In the genomic region with DNA sequence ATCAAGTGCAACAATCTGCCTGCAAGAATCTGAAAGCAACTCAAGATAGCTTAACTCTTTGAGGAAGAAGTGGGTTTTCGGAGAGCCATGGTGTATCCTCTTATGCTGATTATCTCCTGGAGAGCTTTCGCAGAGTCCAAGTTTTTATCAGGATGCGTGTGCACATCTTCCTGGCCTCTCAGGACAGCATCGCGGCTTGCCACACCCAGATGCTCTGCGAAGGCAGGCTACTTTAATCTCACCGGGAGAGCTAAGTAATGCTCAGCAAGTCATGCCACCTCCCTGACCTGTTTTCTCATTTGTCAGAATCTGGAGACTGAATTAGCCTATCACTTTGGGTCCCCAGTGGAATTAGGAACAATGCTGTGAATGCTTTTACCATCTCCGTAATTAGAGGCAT, we compare ENCODE assay signal across 18 cellular contexts. TPM values are rescaled to one million over a fixed set of nuclear protein-coding genes. Genes with fewer than 3 reads are reported as not detected.
DNase-seq lines count a peak whose midpoint lies in the region; ATAC-seq, FAIRE-seq and TF ChIP-seq lines count a peak whose summit lies in the region.
"Had no signal": no experiment of that assay in that cellular context is flagged by ENCODE, and none has a peak within 500 bp of the region (broad histone marks: within the 10 kb centered on the region; RNA-seq: fewer than 3 reads in every experiment).

No MANE protein-coding gene starts in this region.

- no peaks in the 10 kb centered on the region for H3K79me2 ChIP-seq in neural progenitor cell (ENCODE audit: low read depth)

- peaks cover 4% of the 10 kb centered on the region for H3K36me3 ChIP-seq in Caco-2 (ENCODE audit: control insufficient read depth, insufficient read depth, low read length)
- H3K36me3 ChIP-seq in colonic mucosa = no peaks in the 10 kb centered on the region
- no peaks in the 10 kb centered on the region for H3K36me3 ChIP-seq in neural progenitor cell

- CTCF ChIA-PET in Caco-2 (lab: Charles Lee) = interaction anchor here (1.9 kb wide), 1 partner anchor 12 kb away, joined by 5 read pairs; no protein-coding TSS in a partner anchor

- intact Hi-C loops in Caco-2 (cut with micrococcal nuclease; ENCODE audit: unreplicated experiment) = loop anchor here (10.0 kb wide), 1 partner anchor 406 kb away; no protein-coding TSS in a partner anchor
- intact Hi-C loops in colonic mucosa (cut with DNase I) = no loop called here

- H3K4me3 ChIP-seq in Caco-2 (ENCODE audit: low read depth, low read length) = no peak overlapping the region
- no peak overlapping the region for H3K4me3 ChIP-seq in colonic mucosa
- no peak overlapping the region for H3K4me3 ChIP-seq in neural progenitor cell
- H3K4me3 ChIP-seq: BLaER1 treated with 17β-estradiol and CSF1 and Interleukin-3, amounts not matched to agents 10 nM and 100 nM; GM23338 had no signal

- no peaks in the 10 kb centered on the region for H3K4me1 Mint-ChIP-seq in Caco-2 (ENCODE audit: low read depth, unreplicated experiment)
- H3K4me1 Mint-ChIP-seq in neural progenitor cell = peaks cover 57% of the 10 kb centered on the region

- BruUV-seq in Caco-2 (replicated peaks; lab: Mats Ljungman, UMichigan) = TSS peak; percentile 3

- peaks cover 21% of the 10 kb centered on the region for H3K36me3 Mint-ChIP-seq in Caco-2 (ENCODE audit: insufficient read depth, unreplicated experiment)
- peaks cover 15% of the 10 kb centered on the region for H3K36me3 Mint-ChIP-seq in neural progenitor cell

- peaks cover 16% of the 10 kb centered on the region for H3F3A ChIP-seq in neural progenitor cell (ENCODE audit: low read depth)

- DNase-seq in Caco-2 = peak in 1 of 2 experiments; percentile 32
- no peak for DNase-seq in HTR-8/SVneo (ENCODE audit: insufficient read length, low spot score)
- peak; percentile 4 for DNase-seq in colonic mucosa
- DNase-seq in neural progenitor cell (ENCODE audit: low spot score) = no peak
- DNase-seq in cortex of kidney (lab: John Stamatoyannopoulos, UW) = no peak
- DNase-seq: CD8-positive, alpha-beta T cell; DMS153; DMS79; GDM1; HFFc6 had no signal

- H3K9ac ChIP-seq in colonic mucosa (ENCODE audit: low read depth in 2 of 2, low read length in 2 of 2) (no peak overlapping the region), neural progenitor cell (no peak overlapping the region)
- H3K9ac ChIP-seq: BLaER1 treated with 17β-estradiol and CSF1 and Interleukin-3, amounts not matched to agents 10 nM and 100 nM had no signal

- TF ChIP-seq CTCF in Caco-2 (IDR thresholded peaks at IDR 0.05; ENCODE audit: insufficient read depth in 1 of 2, low read depth in 1 of 2, low read length in 1 of 2, severe bottlenecking in 1 of 2, unreplicated experiment in 1 of 2) (no peak), colonic mucosa (IDR thresholded peaks at IDR 0.05) (no peak), neural progenitor cell (IDR thresholded peaks at IDR 0.05) (no peak)

- no peak overlapping the region for H3K4me2 ChIP-seq in neural progenitor cell
- H3K4me2 ChIP-seq: BLaER1 treated with 17β-estradiol and CSF1 and Interleukin-3, amounts not matched to agents 10 nM and 100 nM; GM23338 had no signal

- no peak overlapping the region for H2AFZ ChIP-seq in neural progenitor cell (replicated peaks)
- H2AFZ ChIP-seq: GM23338 had no signal

- H3K27ac ChIP-seq in colonic mucosa (no peak overlapping the region), neural progenitor cell (no peak overlapping the region)
- H3K27ac ChIP-seq: BLaER1 treated with 17β-estradiol and CSF1 and Interleukin-3, amounts not matched to agents 10 nM and 100 nM had no signal

- FAIRE-seq in HTR-8/SVneo (lab: Jason Lieb, UNC) = peak; percentile 33
- FAIRE-seq: GM12892, GM18507 had no signal

- no peaks in the 10 kb centered on the region for H3K4me1 ChIP-seq in Caco-2
- H3K4me1 ChIP-seq in colonic mucosa = no peaks in the 10 kb centered on the region
- H3K4me1 ChIP-seq in neural progenitor cell = peaks cover 25% of the 10 kb centered on the region

- H3K4me3 Mint-ChIP-seq in Caco-2 (ENCODE audit: unreplicated experiment) (no peak overlapping the region), neural progenitor cell (no peak overlapping the region)
- H3K4me3 Mint-ChIP-seq: B cell; CD8-positive, alpha-beta T cell; GM23338; HFFc6 had no signal

- ATAC-seq in GM18520 (IDR thresholded peaks at IDR 0.05; ENCODE audit: unreplicated experiment) = no peak
- no peak for ATAC-seq in HG03159 (IDR thresholded peaks at IDR 0.05; ENCODE audit: unreplicated experiment)
- ATAC-seq: CD8-positive, alpha-beta T cell; HCT116 had no signal

- POLR2A ChIA-PET in Caco-2 (lab: Charles Lee) = interaction anchor here (0.6 kb wide), 1 partner anchor 9 kb away, joined by 3 read pairs; no protein-coding TSS in a partner anchor

- no peaks in the 10 kb centered on the region for H3K27me3 Mint-ChIP-seq in Caco-2 (ENCODE audit: insufficient read depth, unreplicated experiment)
- H3K27me3 Mint-ChIP-seq in neural progenitor cell (ENCODE audit: insufficient read depth, low read depth) = no peaks in the 10 kb centered on the region
- H3K27me3 Mint-ChIP-seq: B cell had no signal

- H3K9me3 Mint-ChIP-seq in Caco-2 (ENCODE audit: unreplicated experiment) = no peaks in the 10 kb centered on the region
- no peaks in the 10 kb centered on the region for H3K9me3 Mint-ChIP-seq in neural progenitor cell
- H3K9me3 Mint-ChIP-seq: CD8-positive, alpha-beta T cell; GM23338; HFFc6 had no signal

- no peaks in the 10 kb centered on the region for H3K27me3 ChIP-seq in Caco-2 (replicated peaks; ENCODE audit: control insufficient read depth, insufficient read depth, low read length)
- no peaks in the 10 kb centered on the region for H3K27me3 ChIP-seq in colonic mucosa
- H3K27me3 ChIP-seq in neural progenitor cell = no peaks in the 10 kb centered on the region
- H3K27me3 ChIP-seq: BLaER1 treated with 17β-estradiol and CSF1 and Interleukin-3, amounts not matched to agents 10 nM and 100 nM had no signal

- no peak overlapping the region for H3K27ac Mint-ChIP-seq in Caco-2 (ENCODE audit: unreplicated experiment)
- H3K27ac Mint-ChIP-seq in neural progenitor cell = peak overlapping the region; percentile 66
- H3K27ac Mint-ChIP-seq: B cell; CD8-positive, alpha-beta T cell; GM23338; HFFc6 had no signal

- H4K20me1 ChIP-seq in neural progenitor cell (ENCODE audit: low read depth) = no peaks in the 10 kb centered on the region

- H3K9me3 ChIP-seq in Caco-2 (no peaks in the 10 kb centered on the region), colonic mucosa (no peaks in the 10 kb centered on the region), neural progenitor cell (ENCODE audit: low read depth) (no peaks in the 10 kb centered on the region)
- H3K9me3 ChIP-seq: BLaER1 treated with 17β-estradiol and CSF1 and Interleukin-3, amounts not matched to agents 10 nM and 100 nM had no signal

RNA-seq across cellular contexts. Expression of gene TTI1, which starts 52.9 kb away (rescaled TPM):
- 59.2 and 62.3 TPM in 2 replicates for total RNA-seq in Caco-2 (2022)
- total RNA-seq in colonic mucosa = 10 to 100 TPM; 10.2 to 23.0 TPM
- total RNA-seq in neural progenitor cell (ENCODE audit: low replicate concordance) = 52.1 and 55.9 TPM in 2 replicates

RNA-seq across cellular contexts. Expression of gene RPRD1B, which starts 53.2 kb away (rescaled TPM):
- total RNA-seq in Caco-2 (2022) = 102 and 112 TPM in 2 replicates
- total RNA-seq in colonic mucosa = 10 to 100 TPM; 22.7 to 42.5 TPM
- total RNA-seq in neural progenitor cell (ENCODE audit: low replicate concordance) = 21.6 and 37.7 TPM in 2 replicates
